In the genomic region with DNA sequence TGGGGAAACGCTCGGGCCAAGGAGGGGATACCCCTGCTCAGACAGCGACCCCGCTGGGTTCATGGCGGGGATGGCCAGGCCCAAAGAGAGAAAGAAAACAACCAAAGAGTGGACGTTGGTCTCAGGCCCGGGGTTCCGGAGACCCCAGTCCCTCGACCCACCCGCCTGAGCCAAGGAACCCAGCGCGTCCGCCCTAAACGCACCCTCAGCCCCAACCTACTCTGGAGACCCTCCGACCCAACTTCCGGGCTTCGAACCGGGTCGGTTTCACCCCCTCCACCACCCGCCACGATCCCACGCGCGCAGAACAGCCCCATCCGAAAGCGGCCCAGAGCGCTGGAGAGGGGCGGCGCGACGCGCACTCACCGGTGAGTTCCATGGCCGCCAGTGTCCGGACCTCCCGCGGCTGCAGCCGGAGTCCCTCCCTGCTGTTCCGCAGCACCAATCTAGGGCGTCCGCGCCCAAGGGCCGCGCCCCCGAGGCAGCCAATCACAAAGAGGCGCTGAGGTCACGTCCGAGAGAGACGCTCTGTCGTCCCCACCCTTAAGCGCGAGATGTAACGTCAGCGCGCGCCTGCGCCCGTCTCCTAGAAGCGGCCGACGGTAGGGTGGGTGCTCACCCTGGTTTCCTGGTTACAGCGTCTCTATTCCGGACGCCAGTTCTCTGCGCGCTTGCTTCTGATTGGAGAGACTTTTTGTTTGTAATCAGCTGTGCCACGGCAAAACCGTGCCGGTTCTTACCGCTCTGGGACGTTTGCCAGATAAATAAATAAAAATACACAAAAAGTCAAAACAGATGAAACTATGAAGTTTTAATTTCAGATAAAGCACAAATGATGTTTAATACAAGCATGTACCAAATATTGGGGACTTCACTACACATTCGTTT, we compare ENCODE assay signal across 8 cellular contexts. TPM values are rescaled to one million over a fixed set of nuclear protein-coding genes. Genes with fewer than 3 reads are reported as not detected.
A peak's percentile ranks its signal among the peaks of the same experiment; 100 is the strongest.
DNase-seq lines count a peak whose midpoint lies in the region; ATAC-seq and TF ChIP-seq lines count a peak whose summit lies in the region.

Gene PIGA, minus strand, starts transcription at position 389 of the 888 bp plus-strand sequence. CDS start 3,593 bp downstream, outside the sequence.

- H3K27me3 ChIP-seq in AG04450 (ENCODE audit: control insufficient read depth, insufficient read depth, low read length) (peaks cover 3% of the 10 kb centered on the region), spleen (replicated peaks in 1 of 7) (peaks cover 0 to 9% (median 0%) of the 10 kb centered on the region in 7 donors)

- intact Hi-C loops in spleen (cut with DNase I; ENCODE audit: low total_unique reads) = no loop called here

- peak within 1 kb of the TSS; percentile 93 for H3K27ac Mint-ChIP-seq in WTC11

- DNase-seq in AG04450 (ENCODE audit: low read depth, low spot score) (peak; percentile 88), NCI-H226 (peak; percentile 95), WTC11 (ENCODE audit: low spot score) (peak; percentile 88), caudate nucleus (lab: John Stamatoyannopoulos, UW) (peak; percentile 23 to 98 (median 90)), inferior parietal cortex (ENCODE audit: extremely low spot score) (peak; percentile 93), spleen (peak; percentile 97)

- peak within 1 kb of the TSS; percentile 91 for H3K4me3 Mint-ChIP-seq in WTC11

- no peaks in the 10 kb centered on the region for H3K9me3 Mint-ChIP-seq in WTC11

- TF ChIP-seq POLR2A in spleen (IDR thresholded peaks at IDR 0.05) = peak in 1 of 3 donors; percentile 85

- H3K4me3 ChIP-seq in AG04450 (ENCODE audit: low read depth, low read length) (peak within 1 kb of the TSS; percentile 76), spleen (peak within 1 kb of the TSS; percentile 48 to 78 (median 55))

- TF ChIP-seq CTCF in AG04450 (IDR thresholded peaks at IDR 0.05; ENCODE audit: low read depth, low read length) = no peak
- TF ChIP-seq CTCF in WTC11 (IDR thresholded peaks at IDR 0.05) = no peak
- peak in 3 of 11 experiments; percentile 6 to 23 (median 13) for TF ChIP-seq CTCF in spleen (IDR thresholded peaks at IDR 0.05 in 8 of 11, conservative IDR thresholded peaks at IDR 0.05 in 3 of 11)

- H3K36me3 ChIP-seq in spleen = peaks cover 0 to 15% (median 11%) of the 10 kb centered on the region in 6 donors

- CTCF ChIA-PET in AG04450 (lab: Charles Lee) (interaction anchor here (0.7 kb wide), 1 partner anchor 132 kb away, joined by 3 read pairs; no protein-coding TSS in a partner anchor), WTC11 (lab: Charles Lee) (no interaction called here)

- peaks cover 3% of the 10 kb centered on the region; the same call in 1 of the 2 replicates for H3K36me3 Mint-ChIP-seq in WTC11

- peaks cover 0 to 29% (median 7%) of the 10 kb centered on the region in 6 donors for H3K4me1 ChIP-seq in spleen

- H3K4me1 Mint-ChIP-seq in WTC11 = peaks cover 9% of the 10 kb centered on the region; the same call in 1 of the 2 replicates

- peaks cover 8% of the 10 kb centered on the region; the same call in 1 of the 2 replicates for H3K27me3 Mint-ChIP-seq in WTC11 (ENCODE audit: low read depth)

- H3K27ac ChIP-seq in AG04450 (ENCODE audit: low read depth, low read length) = peak within 1 kb of the TSS; percentile 65
- peak within 1 kb of the TSS; percentile 52 for H3K27ac ChIP-seq in caudate nucleus (ENCODE audit: low read depth, low read length)
- H3K27ac ChIP-seq in spleen = peak within 1 kb of the TSS; percentile 71 to 91 (median 86)

- WGBS in spleen, 5 donors = 0 to 58% (median 1%) methylated on average over 19 to 72 of the region's 72 CpGs

- ATAC-seq in GM18909 (IDR thresholded peaks at IDR 0.05; ENCODE audit: poor library complexity, unreplicated experiment) (peak; percentile 99), HG03175 (IDR thresholded peaks at IDR 0.05; ENCODE audit: unreplicated experiment) (peak; percentile 100), WTC11 (peak; percentile 99)

- H3K9me3 ChIP-seq in AG04450 (ENCODE audit: control insufficient read depth, insufficient read depth, low read length) = no peaks in the 10 kb centered on the region
- no peaks in the 10 kb centered on the region for H3K9me3 ChIP-seq in spleen

- POLR2A ChIA-PET in AG04450 (lab: Yijun Ruan, JAX) (no interaction called here), WTC11 (lab: Charles Lee) (no interaction called here)

TF ChIP-seq in WTC11, 78 proteins besides CTCF, POLR2A, EP300 and RAD21 (continues in another document):
- no peak for TF ChIP-seq SMAD3 (CRISPR knock-in tag; IDR thresholded peaks at IDR 0.05; ENCODE audit: borderline replicate concordance)
- TF ChIP-seq CREM (CRISPR knock-in tag; IDR thresholded peaks at IDR 0.05) = peak; percentile 65; the same call in 1 of the 2 replicates
- TF ChIP-seq CBFB (CRISPR knock-in tag; IDR thresholded peaks at IDR 0.05; ENCODE audit: low read depth) = no peak
- peak; percentile 52 for TF ChIP-seq USF2 (CRISPR knock-in tag; IDR thresholded peaks at IDR 0.05)
- TF ChIP-seq RELA (CRISPR knock-in tag; IDR thresholded peaks at IDR 0.05; ENCODE audit: borderline replicate concordance) = no peak
- TF ChIP-seq E2F4 (CRISPR knock-in tag; IDR thresholded peaks at IDR 0.05; ENCODE audit: borderline replicate concordance, low read depth) = no peak
- TF ChIP-seq, protein P1, sequence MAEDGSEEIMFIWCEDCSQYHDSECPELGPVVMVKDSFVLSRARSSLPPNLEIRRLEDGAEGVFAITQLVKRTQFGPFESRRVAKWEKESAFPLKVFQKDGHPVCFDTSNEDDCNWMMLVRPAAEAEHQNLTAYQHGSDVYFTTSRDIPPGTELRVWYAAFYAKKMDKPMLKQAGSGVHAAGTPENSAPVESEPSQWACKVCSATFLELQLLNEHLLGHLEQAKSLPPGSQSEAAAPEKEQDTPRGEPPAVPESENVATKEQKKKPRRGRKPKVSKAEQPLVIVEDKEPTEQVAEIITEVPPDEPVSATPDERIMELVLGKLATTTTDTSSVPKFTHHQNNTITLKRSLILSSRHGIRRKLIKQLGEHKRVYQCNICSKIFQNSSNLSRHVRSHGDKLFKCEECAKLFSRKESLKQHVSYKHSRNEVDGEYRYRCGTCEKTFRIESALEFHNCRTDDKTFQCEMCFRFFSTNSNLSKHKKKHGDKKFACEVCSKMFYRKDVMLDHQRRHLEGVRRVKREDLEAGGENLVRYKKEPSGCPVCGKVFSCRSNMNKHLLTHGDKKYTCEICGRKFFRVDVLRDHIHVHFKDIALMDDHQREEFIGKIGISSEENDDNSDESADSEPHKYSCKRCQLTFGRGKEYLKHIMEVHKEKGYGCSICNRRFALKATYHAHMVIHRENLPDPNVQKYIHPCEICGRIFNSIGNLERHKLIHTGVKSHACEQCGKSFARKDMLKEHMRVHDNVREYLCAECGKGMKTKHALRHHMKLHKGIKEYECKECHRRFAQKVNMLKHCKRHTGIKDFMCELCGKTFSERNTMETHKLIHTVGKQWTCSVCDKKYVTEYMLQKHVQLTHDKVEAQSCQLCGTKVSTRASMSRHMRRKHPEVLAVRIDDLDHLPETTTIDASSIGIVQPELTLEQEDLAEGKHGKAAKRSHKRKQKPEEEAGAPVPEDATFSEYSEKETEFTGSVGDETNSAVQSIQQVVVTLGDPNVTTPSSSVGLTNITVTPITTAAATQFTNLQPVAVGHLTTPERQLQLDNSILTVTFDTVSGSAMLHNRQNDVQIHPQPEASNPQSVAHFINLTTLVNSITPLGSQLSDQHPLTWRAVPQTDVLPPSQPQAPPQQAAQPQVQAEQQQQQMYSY (CRISPR knock-in tag; IDR thresholded peaks at IDR 0.05) = no peak

RNA-seq across cellular contexts. Expression of gene PIGA, which starts in this region (rescaled TPM):
- polyA plus RNA-seq in AG04450 (2011; rRNA removed) = 3.1 and 4.2 TPM in 2 replicates
- 3.3 and 6.8 TPM in 2 replicates for polyA minus RNA-seq in AG04450 (2011; rRNA and poly(A)+ RNA removed)
- total RNA-seq in WTC11 (2021) = 10.6 to 11.3 TPM (median 11.2 TPM) in 3 replicates
- 10 to 100 TPM; 10.8 to 17.2 (median 13.4) TPM for total RNA-seq in spleen
- 1 to 10 TPM; 4.9 to 7.0 (median 5.6) TPM for polyA plus RNA-seq in spleen

Comparison
In these comparisons a context has a peak if more than half of its experiments do, and no peak if none do; other contexts are left out.
1. Peak in every context shown above with its lines: DNase-seq, ATAC-seq, H3K4me3 ChIP-seq and H3K27ac ChIP-seq.